In genomic region chr10:114811769-114812353, GRCh38 we compare ENCODE assay signal across 2 cellular contexts.
A peak's percentile ranks its signal among the peaks of the same experiment; 100 is the strongest.
TF ChIP-seq lines count a peak whose summit lies in the region.

No MANE protein-coding gene starts in this region.

TF ChIP-seq in SK-N-SH treated with all-trans-retinoic acid at 6 μM for 48 hours, 23 proteins besides CTCF, POLR2A, EP300 and RAD21 (continued from another document):
- TF ChIP-seq ZNF70 (CRISPR knock-in tag; IDR thresholded peaks at IDR 0.05) = peak; percentile 86

TF ChIP-seq in SK-N-SH, 30 proteins besides CTCF, POLR2A, EP300 and RAD21:
- TF ChIP-seq FOSL2 (IDR thresholded peaks at IDR 0.05; ENCODE audit: borderline replicate concordance, low read depth) = no peak
- TF ChIP-seq SIN3A (IDR thresholded peaks at IDR 0.05; ENCODE audit: borderline replicate concordance, low read depth, low read length) = no peak
- TF ChIP-seq NRF1 (IDR thresholded peaks at IDR 0.05; ENCODE audit: low read depth, low read length) = no peak
